Comparison of ENCODE assay signal across 1 cellular context in the genomic region with DNA sequence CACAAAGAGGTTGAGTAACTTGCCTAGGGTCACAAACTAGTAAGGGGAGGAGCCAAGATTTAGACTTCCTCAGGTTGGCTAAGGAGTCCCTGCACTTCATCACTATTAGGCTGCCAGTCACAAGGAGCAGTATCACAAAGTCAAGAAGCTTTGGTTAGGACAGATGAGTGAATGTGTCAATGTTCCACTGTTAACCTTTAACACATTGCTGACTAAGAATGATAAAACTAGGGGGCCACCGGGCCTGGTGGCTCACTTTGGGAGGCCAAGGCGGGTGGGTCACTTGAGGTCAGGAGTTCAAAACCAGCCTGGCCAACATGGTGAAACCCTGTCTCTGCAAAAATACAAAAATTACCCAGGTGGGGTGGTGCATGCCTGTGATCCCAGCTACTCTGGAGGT.
TF ChIP-seq lines count a peak whose summit lies in the region.

No MANE protein-coding gene starts in this region.

TF ChIP-seq in IMR-90, 13 proteins besides CTCF, POLR2A, EP300 and RAD21 (continued from another document):
- TF ChIP-seq CHD1 (IDR thresholded peaks at IDR 0.05; ENCODE audit: low read depth, low read length) = no peak
- no peak for TF ChIP-seq SMC3 (IDR thresholded peaks at IDR 0.05; ENCODE audit: low read depth, low read length)
- no peak for TF ChIP-seq CEBPB (IDR thresholded peaks at IDR 0.05; ENCODE audit: low read depth, low read length)
